Comparison of ENCODE assay signal across 15 cellular contexts in the genomic region with DNA sequence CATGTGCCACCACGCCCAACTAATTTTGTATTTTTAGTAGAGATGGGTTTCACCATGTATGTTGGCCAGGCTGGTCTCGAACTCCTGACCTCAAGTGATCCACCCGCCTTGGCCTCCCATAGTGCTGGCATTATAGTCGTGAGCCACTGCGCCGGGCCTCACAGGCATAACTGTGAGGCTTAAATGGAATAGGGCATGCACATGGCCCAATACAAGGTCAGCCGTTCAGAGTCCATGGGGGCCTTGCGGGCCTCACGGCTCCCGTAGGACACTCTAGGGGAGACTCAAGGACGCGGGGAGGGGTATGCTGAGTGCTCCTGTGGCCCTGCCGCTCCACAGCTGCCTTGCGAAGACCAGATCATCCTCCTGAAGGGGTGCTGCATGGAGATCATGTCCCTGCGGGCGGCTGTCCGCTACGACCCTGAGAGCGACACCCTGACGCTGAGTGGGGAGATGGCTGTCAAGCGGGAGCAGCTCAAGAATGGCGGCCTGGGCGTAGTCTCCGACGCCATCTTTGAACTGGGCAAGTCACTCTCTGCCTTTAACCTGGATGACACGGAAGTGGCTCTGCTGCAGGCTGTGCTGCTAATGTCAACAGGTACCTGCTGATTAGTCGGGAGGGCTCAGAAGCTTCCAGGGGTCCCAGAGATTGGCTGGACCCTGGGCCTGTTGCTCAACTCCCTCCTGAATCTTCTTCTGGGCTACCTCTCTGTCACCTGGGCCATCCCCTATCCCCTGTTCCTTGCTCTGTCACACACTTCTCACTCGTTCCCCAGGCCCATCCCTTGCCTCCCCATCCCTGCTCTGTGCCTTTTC. TPM values are rescaled to one million over a fixed set of nuclear protein-coding genes. Genes with fewer than 3 reads are reported as not detected.
DNase-seq lines count a peak whose midpoint lies in the region; ATAC-seq, FAIRE-seq and TF ChIP-seq lines count a peak whose summit lies in the region.
"Had no signal": no experiment of that assay in that cellular context is flagged by ENCODE, and none has a peak within 500 bp of the region (broad histone marks: within the 10 kb centered on the region; RNA-seq: fewer than 3 reads in every experiment).

No MANE protein-coding gene starts in this region.

- no peak for TF ChIP-seq POLR2A in H1 (IDR thresholded peaks at IDR 0.05; ENCODE audit: control extremely low read depth in 1 of 2, low read depth in 2 of 2, low read length in 2 of 2)

- H2BK5ac ChIP-seq in H1 (ENCODE audit: low read depth, low read length) = no peak overlapping the region; the same call in 1 of the 2 replicates

- no peak overlapping the region for H4K8ac ChIP-seq in H1 (ENCODE audit: extremely low read depth, insufficient read depth, low read length)

- no peak for TF ChIP-seq RAD21 in H1 (IDR thresholded peaks at IDR 0.05 in 1 of 2, conservative IDR thresholded peaks at IDR 0.05 in 1 of 2; ENCODE audit: low read depth in 2 of 2, low read length in 2 of 2)

- no peak overlapping the region for H2BK12ac ChIP-seq in H1 (ENCODE audit: low read depth, low read length)

- no peak for DNase-seq in activated CD4-positive, alpha-beta T cell treated with anti-CD3 and anti-CD28 coated beads, Interleukin-2, amount 10 ng/mL, durations not matched to agents 7 days and 5 days
- no peak for DNase-seq in activated CD4-positive, alpha-beta T cell treated with anti-CD3 and anti-CD28 coated beads, Interleukin-2, amount 50 U/mL, for 4 hours
- no peak for DNase-seq in H1 (ENCODE audit: low read depth in 1 of 2, low spot score in 2 of 2)
- DNase-seq in stimulated activated effector memory CD8-positive, alpha-beta T cell treated with anti-CD3 and anti-CD28 coated beads, Interleukin-12 subunit alpha, Interleukin-12 subunit beta, amount 100 ng/mL, for 72 hours (ENCODE audit: low spot score in 2 of 2) = no peak
- no peak for DNase-seq in GM23248
- DNase-seq: activated CD4-positive, alpha-beta T cell treated with anti-CD3 and anti-CD28 coated beads for 48 hours; activated naive CD4-positive, alpha-beta T cell; anterior cingulate cortex; C1 segment of cervical spinal cord; Karpas-422; NCI-H1092 treated with DMSO at 0.1 percent for 48 hours; NCI-H2081 had no signal

- no peak overlapping the region for H2AK5ac ChIP-seq in H1 (ENCODE audit: low read depth, low read length)

- no peak for TF ChIP-seq EP300 in H1 (IDR thresholded peaks at IDR 0.05; ENCODE audit: borderline replicate concordance in 1 of 2, low read depth in 2 of 2, low read length in 2 of 2)

- no peak overlapping the region for H3K14ac ChIP-seq in H1 (ENCODE audit: insufficient read length)

- H3F3A ChIP-seq in GM23248 (ENCODE audit: insufficient read depth) = no peaks in the 10 kb centered on the region

- no peak overlapping the region for H2AFZ ChIP-seq in H1 (ENCODE audit: low read length)
- no peak overlapping the region for H2AFZ ChIP-seq in GM23248

- peaks cover 2 to 11% (median 10%) of the 10 kb centered on the region in 4 experiments; a peak in 5 of 8 replicates for H3K36me3 ChIP-seq in H1 (ENCODE audit: control insufficient read depth in 2 of 4, insufficient read depth in 4 of 4, low read length in 3 of 4)
- H3K36me3 ChIP-seq in GM23248 (ENCODE audit: low read depth) = peaks cover 6% of the 10 kb centered on the region

- H3K4me3 ChIP-seq in H1 (ENCODE audit: extremely low read depth in 1 of 4, insufficient read depth in 2 of 4, low read depth in 3 of 4, low read length in 4 of 4) (no peak overlapping the region), GM23248 (no peak overlapping the region)
- H3K4me3 ChIP-seq: tibial nerve had no signal

- CTCF ChIA-PET in activated CD4-positive, alpha-beta T cell treated with anti-CD3 and anti-CD28 coated beads, Interleukin-2, amount 10 ng/mL, durations not matched to agents 7 days and 5 days (lab: Charles Lee) = interaction anchor here (0.6 to 3.5 kb wide), 2 partner anchors 13 to 388 kb away, joined by 3 to 16 read pairs; no protein-coding TSS in a partner anchor
- CTCF ChIA-PET in H1 (lab: Charles Lee; ENCODE audit: partially characterized antibody) = interaction anchor here (1.1 to 8.5 kb wide), 10 partner anchors 9 to 66 kb away, joined by 3 to 85 read pairs (median 4); no protein-coding TSS in a partner anchor

- H3K23ac ChIP-seq in H1 (ENCODE audit: insufficient read length) = no peak overlapping the region

- peaks cover 8% of the 10 kb centered on the region for H3K4me1 Mint-ChIP-seq in activated CD4-positive, alpha-beta T cell treated with anti-CD3 and anti-CD28 coated beads, Interleukin-2, amount 10 ng/mL, durations not matched to agents 7 days and 5 days
- H3K4me1 Mint-ChIP-seq in stimulated activated effector memory CD8-positive, alpha-beta T cell treated with anti-CD3 and anti-CD28 coated beads, Interleukin-12 subunit alpha, Interleukin-12 subunit beta, amount 100 ng/mL, for 72 hours = peaks cover 21% of the 10 kb centered on the region

- H3K27me3 Mint-ChIP-seq in activated CD4-positive, alpha-beta T cell treated with anti-CD3 and anti-CD28 coated beads, Interleukin-2, amount 10 ng/mL, durations not matched to agents 7 days and 5 days = no peaks in the 10 kb centered on the region

- H3K27ac Mint-ChIP-seq in activated CD4-positive, alpha-beta T cell treated with anti-CD3 and anti-CD28 coated beads, Interleukin-2, amount 10 ng/mL, durations not matched to agents 7 days and 5 days = peak overlapping the region; percentile 52
- H3K27ac Mint-ChIP-seq in stimulated activated effector memory CD8-positive, alpha-beta T cell treated with anti-CD3 and anti-CD28 coated beads, Interleukin-12 subunit alpha, Interleukin-12 subunit beta, amount 100 ng/mL, for 72 hours = peak overlapping the region; percentile 86

- peaks cover 7% of the 10 kb centered on the region for H3K36me3 Mint-ChIP-seq in activated CD4-positive, alpha-beta T cell treated with anti-CD3 and anti-CD28 coated beads, Interleukin-2, amount 10 ng/mL, durations not matched to agents 7 days and 5 days (ENCODE audit: low read depth)
- peaks cover 86% of the 10 kb centered on the region for H3K36me3 Mint-ChIP-seq in stimulated activated effector memory CD8-positive, alpha-beta T cell treated with anti-CD3 and anti-CD28 coated beads, Interleukin-12 subunit alpha, Interleukin-12 subunit beta, amount 100 ng/mL, for 72 hours

- H3K27me3 ChIP-seq in H1 (replicated peaks in 1 of 4; ENCODE audit: control insufficient read depth in 3 of 4, extremely low read depth in 1 of 4, insufficient read depth in 3 of 4, low read length in 3 of 4) (no peaks in the 10 kb centered on the region), GM23248 (replicated peaks; ENCODE audit: insufficient read depth) (no peaks in the 10 kb centered on the region)
- H3K27me3 ChIP-seq: tibial nerve had no signal

- H3K4me2 ChIP-seq in H1 (ENCODE audit: insufficient read depth in 1 of 2, low read depth in 2 of 2, low read length in 2 of 2) (no peak overlapping the region), GM23248 (ENCODE audit: unreplicated experiment) (no peak overlapping the region)

- H4K91ac ChIP-seq in H1 (replicated peaks; ENCODE audit: insufficient read length, low read length) = no peak overlapping the region

- no peaks in the 10 kb centered on the region for H3K79me2 ChIP-seq in H1 (ENCODE audit: control insufficient read depth in 1 of 2, insufficient read depth in 2 of 2, low read length in 2 of 2)
- no peaks in the 10 kb centered on the region for H3K79me2 ChIP-seq in GM23248 (ENCODE audit: insufficient read depth)

- no peaks in the 10 kb centered on the region for H3K9me2 ChIP-seq in GM23248 (ENCODE audit: insufficient read depth)

- no peaks in the 10 kb centered on the region for H3K79me1 ChIP-seq in H1 (ENCODE audit: low read depth, low read length)

- no peak overlapping the region for H3K27ac ChIP-seq in H1 (ENCODE audit: low read depth, low read length)
- H3K27ac ChIP-seq in GM23248 = no peak overlapping the region

- no peak for ATAC-seq in stimulated activated effector memory CD8-positive, alpha-beta T cell treated with anti-CD3 and anti-CD28 coated beads, Interleukin-12 subunit alpha, Interleukin-12 subunit beta, amount 100 ng/mL, for 72 hours
- ATAC-seq in GM21825 (IDR thresholded peaks at IDR 0.05; ENCODE audit: unreplicated experiment) = no peak

- no peak overlapping the region for H4K5ac ChIP-seq in H1 (ENCODE audit: insufficient read length, low read depth, low read length)

- no peak overlapping the region for H3K4me3 Mint-ChIP-seq in activated CD4-positive, alpha-beta T cell treated with anti-CD3 and anti-CD28 coated beads, Interleukin-2, amount 10 ng/mL, durations not matched to agents 7 days and 5 days
- H3K4me3 Mint-ChIP-seq in stimulated activated effector memory CD8-positive, alpha-beta T cell treated with anti-CD3 and anti-CD28 coated beads, Interleukin-12 subunit alpha, Interleukin-12 subunit beta, amount 100 ng/mL, for 72 hours = no peak overlapping the region

- WGBS in H1 (ENCODE audit: extremely low coverage in 1 of 2, insufficient coverage in 1 of 2, insufficient read length in 1 of 2, insufficient replicate concordance in 2 of 2, low coverage in 1 of 2, low lambda C conversion rate in 2 of 2, missing lambda C conversion rate in 1 of 2), 2 experiments = 91% methylated on average over 28 of the region's 28 CpGs; no CpG with 5 or more reads in 1 of the 2 experiments
- WGBS in GM23248 (ENCODE audit: low coverage in 1 of 2, low lambda C conversion rate in 2 of 2, missing lambda C conversion rate in 2 of 2), 2 experiments = 88 to 93% methylated on average over 28 of the region's 28 CpGs

- peaks cover 0 to 27% (median 4%) of the 10 kb centered on the region in 4 experiments; a peak in 6 of 7 replicates for H3K4me1 ChIP-seq in H1 (replicated peaks in 1 of 4; ENCODE audit: control insufficient read depth in 3 of 4, insufficient read depth in 4 of 4, low read length in 3 of 4)
- H3K4me1 ChIP-seq in GM23248 (ENCODE audit: insufficient read depth) = peaks cover 8% of the 10 kb centered on the region

- no peak overlapping the region for H3K18ac ChIP-seq in H1 (ENCODE audit: extremely low read depth, low read length)

- H3K23me2 ChIP-seq in H1 (ENCODE audit: low read depth, low read length) = peaks cover 5% of the 10 kb centered on the region; the same call in 1 of the 2 replicates

- no peak overlapping the region for H2BK15ac ChIP-seq in H1 (ENCODE audit: low read length)

- no peak overlapping the region for H2BK120ac ChIP-seq in H1 (replicated peaks; ENCODE audit: low read depth, low read length)

- H3K56ac ChIP-seq in H1 (replicated peaks; ENCODE audit: insufficient read length, low read depth, low read length) = no peak overlapping the region

- no peak for TF ChIP-seq CTCF in H1 (IDR thresholded peaks at IDR 0.05; ENCODE audit: control extremely low read depth in 1 of 3, insufficient read depth in 1 of 3, low read depth in 1 of 3, low read length in 3 of 3)

- no peak overlapping the region for H3K4ac ChIP-seq in H1 (replicated peaks; ENCODE audit: insufficient read length, low read depth, low read length)

- H3K9me3 ChIP-seq in H1 (ENCODE audit: insufficient read depth in 2 of 2, low read depth in 1 of 2, low read length in 1 of 2) (no peaks in the 10 kb centered on the region), GM23248 (ENCODE audit: low read depth) (no peaks in the 10 kb centered on the region)
- H3K9me3 ChIP-seq: tibial nerve had no signal

- no peak overlapping the region for H2BK20ac ChIP-seq in H1 (ENCODE audit: low read length)

- H3K9me3 Mint-ChIP-seq in activated CD4-positive, alpha-beta T cell treated with anti-CD3 and anti-CD28 coated beads, Interleukin-2, amount 10 ng/mL, durations not matched to agents 7 days and 5 days = no peaks in the 10 kb centered on the region
- no peaks in the 10 kb centered on the region for H3K9me3 Mint-ChIP-seq in stimulated activated effector memory CD8-positive, alpha-beta T cell treated with anti-CD3 and anti-CD28 coated beads, Interleukin-12 subunit alpha, Interleukin-12 subunit beta, amount 100 ng/mL, for 72 hours

- in situ Hi-C loops in GM23248 (cut with MboI) = no loop called here

- H3K9ac ChIP-seq in H1 (replicated peaks in 1 of 4; ENCODE audit: extremely low read depth in 1 of 4, low read depth in 3 of 4, low read length in 3 of 4) = no peak overlapping the region
- no peak overlapping the region for H3K9ac ChIP-seq in GM23248

- POLR2A ChIA-PET in activated CD4-positive, alpha-beta T cell treated with anti-CD3 and anti-CD28 coated beads, Interleukin-2, amount 10 ng/mL, durations not matched to agents 7 days and 5 days (lab: Charles Lee) = no interaction called here
- POLR2A ChIA-PET in H1 (lab: Charles Lee; ENCODE audit: partially characterized antibody) = interaction anchor here (0.6 to 20.8 kb wide), 8 partner anchors 12 to 1600 kb away, joined by 3 to 399 read pairs (median 4); a partner anchor contains a TSS

- H4K20me1 ChIP-seq in H1 (replicated peaks in 1 of 2; ENCODE audit: control insufficient read depth in 1 of 2, insufficient read depth in 2 of 2, low read length in 2 of 2) = peaks cover 0 to 7% of the 10 kb centered on the region in 2 experiments
- H4K20me1 ChIP-seq in GM23248 (ENCODE audit: insufficient read depth) = no peaks in the 10 kb centered on the region

- no peak for FAIRE-seq in H1 (lab: Jason Lieb, UNC)
- FAIRE-seq: A204.1 had no signal

RNA-seq across cellular contexts. Expression of a gene that starts 12.3 kb away (rescaled TPM):
- total RNA-seq in activated CD4-positive, alpha-beta T cell treated with anti-CD3 and anti-CD28 coated beads, Interleukin-2, amount 10 ng/mL, durations not matched to agents 7 days and 5 days = 1 to 10 TPM; 5.5 to 5.8 TPM
- 4.3 and 4.6 TPM in 2 replicates for total RNA-seq in H1 (2021; fragmentation: NEBNext Ultra II Directional; extraction: Animal tissue kit (Norgen Biotek cat#: 25700))
- polyA plus RNA-seq in H1 (2011; rRNA removed) (1.5 and 3.4 TPM in 2 replicates), GM23248 (2016; fragmentation: Nextera tagmentation; extraction: Ambion mirVana) (4.6 and 5.4 TPM in 2 replicates)
- 0.79 TPM for polyA plus RNA-seq in H1 (2011; cell fraction: cytosol; rRNA removed)
- 4.7 TPM for polyA plus RNA-seq in H1 (2011; cell fraction: nucleus; rRNA removed)
- 5.4 to 7.1 TPM (median 6.1 TPM) in 4 replicates for polyA plus RNA-seq in H1 (2012, experiment 1 of 2)
- 6.5 TPM for polyA plus RNA-seq in H1 (2012, experiment 2 of 2)
- polyA plus RNA-seq in H1 (2013, experiment 1 of 2) = 3.1 TPM
- polyA plus RNA-seq in H1 (2013, experiment 2 of 2) = 3.0 TPM
- 1.4 and 2.9 TPM in 2 replicates for polyA minus RNA-seq in H1 (2011; rRNA and poly(A)+ RNA removed)
- polyA minus RNA-seq in H1 (2011; cell fraction: cytosol; rRNA and poly(A)+ RNA removed) = 2.5 TPM
- 2.7 TPM for polyA minus RNA-seq in H1 (2011; cell fraction: nucleus; rRNA and poly(A)+ RNA removed)
- total RNA-seq in GM23248 (2014; rRNA removed; shearing (Covaris generic)) = 0.76 and 2.4 TPM in 2 replicates

RNA-seq across cellular contexts. Expression of a gene that starts 25.3 kb away (rescaled TPM):
- total RNA-seq in activated CD4-positive, alpha-beta T cell treated with anti-CD3 and anti-CD28 coated beads, Interleukin-2, amount 10 ng/mL, durations not matched to agents 7 days and 5 days = 1 to 10 TPM; 8.6 to 9.1 TPM
- 10.2 and 11.8 TPM in 2 replicates for total RNA-seq in H1 (2021; fragmentation: NEBNext Ultra II Directional; extraction: Animal tissue kit (Norgen Biotek cat#: 25700))
- polyA plus RNA-seq in H1 (2011; rRNA removed) (6.4 and 8.2 TPM in 2 replicates), GM23248 (2016; fragmentation: Nextera tagmentation; extraction: Ambion mirVana) (15.8 and 16.4 TPM in 2 replicates)
- polyA plus RNA-seq in H1 (2011; cell fraction: cytosol; rRNA removed) = 7.4 TPM
- 13.1 TPM for polyA plus RNA-seq in H1 (2011; cell fraction: nucleus; rRNA removed)
- 7.9 to 11.1 TPM (median 10.1 TPM) in 4 replicates for polyA plus RNA-seq in H1 (2012, experiment 1 of 2)
- 7.6 TPM for polyA plus RNA-seq in H1 (2012, experiment 2 of 2)
- polyA plus RNA-seq in H1 (2013, experiment 1 of 2) = 5.0 TPM
- 4.5 TPM for polyA plus RNA-seq in H1 (2013, experiment 2 of 2)
- polyA minus RNA-seq in H1 (2011; rRNA and poly(A)+ RNA removed) = 8.4 and 11.6 TPM in 2 replicates
- polyA minus RNA-seq in H1 (2011; cell fraction: cytosol; rRNA and poly(A)+ RNA removed) = 6.2 TPM
- 4.3 TPM for polyA minus RNA-seq in H1 (2011; cell fraction: nucleus; rRNA and poly(A)+ RNA removed)
- 33.3 and 36.2 TPM in 2 replicates for total RNA-seq in GM23248 (2014; rRNA removed; shearing (Covaris generic))

RNA-seq across cellular contexts. Expression of a gene that starts 33.7 kb away (rescaled TPM):
- 10 to 100 TPM; 95.4 to 97.1 TPM for total RNA-seq in activated CD4-positive, alpha-beta T cell treated with anti-CD3 and anti-CD28 coated beads, Interleukin-2, amount 10 ng/mL, durations not matched to agents 7 days and 5 days
- total RNA-seq in H1 (2021; fragmentation: NEBNext Ultra II Directional; extraction: Animal tissue kit (Norgen Biotek cat#: 25700)) = 66.5 and 69.2 TPM in 2 replicates
- 18.2 and 24.1 TPM in 2 replicates for polyA plus RNA-seq in H1 (2011; rRNA removed)
- 39.2 TPM for polyA plus RNA-seq in H1 (2011; cell fraction: cytosol; rRNA removed)
- polyA plus RNA-seq in H1 (2011; cell fraction: nucleus; rRNA removed) = 50.9 TPM
- 47.3 to 75.1 TPM (median 51.3 TPM) in 4 replicates for polyA plus RNA-seq in H1 (2012, experiment 1 of 2)
- 24.4 TPM for polyA plus RNA-seq in H1 (2012, experiment 2 of 2)
- polyA plus RNA-seq in H1 (2013, experiment 1 of 2) = 59.8 TPM
- polyA plus RNA-seq in H1 (2013, experiment 2 of 2) = 53.4 TPM
- polyA minus RNA-seq in H1 (2011; rRNA and poly(A)+ RNA removed) = 35.9 and 42.1 TPM in 2 replicates
- polyA minus RNA-seq in H1 (2011; cell fraction: cytosol; rRNA and poly(A)+ RNA removed) = 35.1 TPM
- polyA minus RNA-seq in H1 (2011; cell fraction: nucleus; rRNA and poly(A)+ RNA removed) = 36.6 TPM
- 45.3 and 76.1 TPM in 2 replicates for total RNA-seq in GM23248 (2014; rRNA removed; shearing (Covaris generic))
- 8.9 and 9.0 TPM in 2 replicates for polyA plus RNA-seq in GM23248 (2016; fragmentation: Nextera tagmentation; extraction: Ambion mirVana)

RNA-seq across cellular contexts. Expression of a gene that starts 33.9 kb away (rescaled TPM):
- total RNA-seq in activated CD4-positive, alpha-beta T cell treated with anti-CD3 and anti-CD28 coated beads, Interleukin-2, amount 10 ng/mL, durations not matched to agents 7 days and 5 days = 100 to 1,000 TPM in 1 of 2 experiments, 10 to 100 TPM in 1; 92.1 to 102 TPM
- 81.7 and 90.6 TPM in 2 replicates for total RNA-seq in H1 (2021; fragmentation: NEBNext Ultra II Directional; extraction: Animal tissue kit (Norgen Biotek cat#: 25700))
- 92.7 and 120 TPM in 2 replicates for polyA plus RNA-seq in H1 (2011; rRNA removed)
- 91.0 TPM for polyA plus RNA-seq in H1 (2011; cell fraction: cytosol; rRNA removed)
- 355 TPM for polyA plus RNA-seq in H1 (2011; cell fraction: nucleus; rRNA removed)
- polyA plus RNA-seq in H1 (2012, experiment 1 of 2) = 73.6 to 99.4 TPM (median 93.5 TPM) in 4 replicates
- 83.6 TPM for polyA plus RNA-seq in H1 (2012, experiment 2 of 2)
- 42.8 TPM for polyA plus RNA-seq in H1 (2013, experiment 1 of 2)
- polyA plus RNA-seq in H1 (2013, experiment 2 of 2) = 41.6 TPM
- 126 and 205 TPM in 2 replicates for polyA minus RNA-seq in H1 (2011; rRNA and poly(A)+ RNA removed)
- 93.1 TPM for polyA minus RNA-seq in H1 (2011; cell fraction: cytosol; rRNA and poly(A)+ RNA removed)
- polyA minus RNA-seq in H1 (2011; cell fraction: nucleus; rRNA and poly(A)+ RNA removed) = 141 TPM
- total RNA-seq in GM23248 (2014; rRNA removed; shearing (Covaris generic)) = 35.3 and 37.3 TPM in 2 replicates
- polyA plus RNA-seq in GM23248 (2016; fragmentation: Nextera tagmentation; extraction: Ambion mirVana) = 33.6 and 35.2 TPM in 2 replicates

RNA-seq across cellular contexts. Expression of a gene that starts 52.2 kb away (rescaled TPM):
- total RNA-seq in activated CD4-positive, alpha-beta T cell treated with anti-CD3 and anti-CD28 coated beads, Interleukin-2, amount 10 ng/mL, durations not matched to agents 7 days and 5 days = 10 to 100 TPM; 84.8 to 89.2 TPM
- total RNA-seq in H1 (2021; fragmentation: NEBNext Ultra II Directional; extraction: Animal tissue kit (Norgen Biotek cat#: 25700)) = 114 and 116 TPM in 2 replicates
- polyA plus RNA-seq in H1 (2011; rRNA removed) (80.2 and 85.7 TPM in 2 replicates), GM23248 (2016; fragmentation: Nextera tagmentation; extraction: Ambion mirVana) (37.1 and 39.1 TPM in 2 replicates)
- 63.6 TPM for polyA plus RNA-seq in H1 (2011; cell fraction: cytosol; rRNA removed)
- polyA plus RNA-seq in H1 (2011; cell fraction: nucleus; rRNA removed) = 136 TPM
- 79.5 to 94.5 TPM (median 87.8 TPM) in 4 replicates for polyA plus RNA-seq in H1 (2012, experiment 1 of 2)
- 49.9 TPM for polyA plus RNA-seq in H1 (2012, experiment 2 of 2)
- polyA plus RNA-seq in H1 (2013, experiment 1 of 2) = 60.2 TPM
- polyA plus RNA-seq in H1 (2013, experiment 2 of 2) = 58.7 TPM
- 76.1 and 78.3 TPM in 2 replicates for polyA minus RNA-seq in H1 (2011; rRNA and poly(A)+ RNA removed)
- polyA minus RNA-seq in H1 (2011; cell fraction: cytosol; rRNA and poly(A)+ RNA removed) = 36.5 TPM
- polyA minus RNA-seq in H1 (2011; cell fraction: nucleus; rRNA and poly(A)+ RNA removed) = 81.4 TPM
- 28.7 and 49.3 TPM in 2 replicates for total RNA-seq in GM23248 (2014; rRNA removed; shearing (Covaris generic))
